16 cellular contexts compared by ENCODE assay signal in the genomic region with DNA sequence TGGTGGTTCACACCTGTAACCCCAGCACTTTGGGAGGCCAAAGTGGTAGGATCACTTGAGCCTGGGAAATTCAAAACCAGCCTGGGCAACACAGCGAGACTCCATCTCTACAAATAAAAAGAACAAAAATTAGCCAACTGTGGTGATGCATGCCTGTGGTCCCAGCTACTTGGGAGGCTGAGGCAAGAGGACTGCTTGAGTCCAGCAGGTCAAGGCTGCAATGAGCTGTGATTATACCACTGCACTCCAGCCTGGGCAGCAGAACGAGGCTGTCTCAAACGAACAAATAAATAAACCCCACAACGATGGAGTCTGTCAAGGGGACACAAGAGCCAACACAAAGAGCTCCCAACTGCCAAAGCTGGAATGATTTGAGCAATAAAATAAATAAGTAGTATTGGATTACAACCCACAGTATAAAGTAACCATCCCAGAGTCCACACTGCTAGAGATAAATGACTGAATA. TPM values are rescaled to one million over a fixed set of nuclear protein-coding genes. Genes with fewer than 3 reads are reported as not detected.
DNase-seq lines count a peak whose midpoint lies in the region; ATAC-seq and TF ChIP-seq lines count a peak whose summit lies in the region.
"Had no signal": no experiment of that assay in that cellular context is flagged by ENCODE, and none has a peak within 500 bp of the region (broad histone marks: within the 10 kb centered on the region; RNA-seq: fewer than 3 reads in every experiment).

No MANE protein-coding gene starts in this region.

- H3K4me3 ChIP-seq in ascending aorta (no peak overlapping the region), aorta (ENCODE audit: low read length in 2 of 2) (no peak overlapping the region)
- H3K4me3 ChIP-seq: heart right ventricle, lower lobe of right lung had no signal

- peaks cover 0 to 4% of the 10 kb centered on the region in 2 donors for H3K36me3 ChIP-seq in ascending aorta
- no peaks in the 10 kb centered on the region for H3K36me3 ChIP-seq in aorta (ENCODE audit: control insufficient read depth in 1 of 2, insufficient read depth in 2 of 2, low read length in 1 of 2)

- H3K27me3 ChIP-seq in ascending aorta = no peaks in the 10 kb centered on the region
- H3K27me3 ChIP-seq in aorta (ENCODE audit: control insufficient read depth in 1 of 2, insufficient read depth in 2 of 2, low read length in 1 of 2) = no peaks in the 10 kb centered on the region
- H3K27me3 ChIP-seq: BE2C, brain microvascular endothelial cell, heart right ventricle had no signal

- H3K27ac Mint-ChIP-seq in natural killer cell (peak overlapping the region; percentile 52 to 71), nephron (peak overlapping the region; percentile 34 to 76 (median 72))
- peak overlapping the region in 1 of 2 donors; percentile 58 for H3K27ac Mint-ChIP-seq in natural killer cell treated with Interleukin-12 subunit alpha and Interleukin-12 subunit beta and Interleukin-15 and Interleukin-18, amount 100 ng/mL, for 72 hours
- H3K27ac Mint-ChIP-seq: activated CD4-positive, alpha-beta T cell treated with anti-CD3 and anti-CD28 coated beads for 36 hours had no signal

- H3K36me3 Mint-ChIP-seq in natural killer cell (no peaks in the 10 kb centered on the region), nephron (ENCODE audit: low read depth) (peaks cover 65% of the 10 kb centered on the region)
- peaks cover 5% of the 10 kb centered on the region for H3K36me3 Mint-ChIP-seq in natural killer cell treated with Interleukin-12 subunit alpha and Interleukin-12 subunit beta and Interleukin-15 and Interleukin-18, amount 100 ng/mL, for 72 hours

- peak overlapping the region; percentile 60 to 63 for H3K27ac ChIP-seq in ascending aorta
- H3K27ac ChIP-seq in aorta (ENCODE audit: low read depth in 1 of 2, low read length in 2 of 2) = no peak overlapping the region
- H3K27ac ChIP-seq: brain microvascular endothelial cell, lower lobe of right lung had no signal

- WGBS in aorta, 2 donors = 20 to 24% methylated on average over 4 of the region's 4 CpGs

- intact Hi-C loops in natural killer cell (cut with micrococcal nuclease) (no loop called here), ascending aorta (cut with DNase I) (no loop called here), aorta (cut with DNase I) (no loop called here), posterior vena cava (cut with DNase I) (no loop called here)

- H3K4me1 Mint-ChIP-seq in natural killer cell = peaks cover 26 to 34% of the 10 kb centered on the region in 2 donors
- peaks cover 11 to 28% of the 10 kb centered on the region in 2 donors for H3K4me1 Mint-ChIP-seq in natural killer cell treated with Interleukin-12 subunit alpha and Interleukin-12 subunit beta and Interleukin-15 and Interleukin-18, amount 100 ng/mL, for 72 hours (ENCODE audit: low read depth in 2 of 2)
- peaks cover 25% of the 10 kb centered on the region for H3K4me1 Mint-ChIP-seq in nephron

- H3K27me3 Mint-ChIP-seq in natural killer cell (ENCODE audit: low read depth in 2 of 2) (no peaks in the 10 kb centered on the region), nephron (ENCODE audit: low read depth) (no peaks in the 10 kb centered on the region)
- no peaks in the 10 kb centered on the region for H3K27me3 Mint-ChIP-seq in natural killer cell treated with Interleukin-12 subunit alpha and Interleukin-12 subunit beta and Interleukin-15 and Interleukin-18, amount 100 ng/mL, for 72 hours
- H3K27me3 Mint-ChIP-seq: activated CD4-positive, alpha-beta T cell treated with anti-CD3 and anti-CD28 coated beads for 36 hours had no signal

- H3K4me1 ChIP-seq in ascending aorta (peaks cover 0 to 18% of the 10 kb centered on the region in 2 donors), aorta (ENCODE audit: control insufficient read depth in 1 of 2, insufficient read depth in 2 of 2, low read length in 2 of 2) (peaks cover 4 to 5% of the 10 kb centered on the region in 2 donors)

- ATAC-seq in natural killer cell (no peak), aorta (ENCODE audit: low FRiP score) (peak; percentile 35)
- no peak for ATAC-seq in natural killer cell treated with Interleukin-12 subunit alpha and Interleukin-12 subunit beta and Interleukin-15 and Interleukin-18, amount 100 ng/mL, for 72 hours
- ATAC-seq: activated CD4-positive, alpha-beta T cell treated with anti-CD3 and anti-CD28 coated beads for 36 hours; HCT116; heart right ventricle; lower lobe of right lung had no signal

- no peaks in the 10 kb centered on the region for H3K9me3 ChIP-seq in ascending aorta
- no peaks in the 10 kb centered on the region for H3K9me3 ChIP-seq in aorta (ENCODE audit: control insufficient read depth, low read length)
- H3K9me3 ChIP-seq: BE2C, heart right ventricle, lower lobe of right lung had no signal

- H3K9me3 Mint-ChIP-seq in natural killer cell (no peaks in the 10 kb centered on the region), nephron (no peaks in the 10 kb centered on the region)
- no peaks in the 10 kb centered on the region for H3K9me3 Mint-ChIP-seq in natural killer cell treated with Interleukin-12 subunit alpha and Interleukin-12 subunit beta and Interleukin-15 and Interleukin-18, amount 100 ng/mL, for 72 hours

- no peak for DNase-seq in natural killer cell
- DNase-seq in natural killer cell treated with Interleukin-12 subunit alpha and Interleukin-12 subunit beta and Interleukin-15 and Interleukin-18, amount 100 ng/mL, for 72 hours (ENCODE audit: low spot score) = no peak
- DNase-seq in ascending aorta (ENCODE audit: low spot score in 2 of 2) = no peak
- no peak for DNase-seq in aorta
- no peak for DNase-seq in posterior vena cava (ENCODE audit: low spot score)
- no peak for DNase-seq in cortex of kidney (lab: John Stamatoyannopoulos, UW)
- no peak for DNase-seq in activated naive CD4-positive, alpha-beta T cell treated with Interleukin-2 at 50 U/mL for 16 hours
- DNase-seq: activated CD4-positive, alpha-beta T cell treated with anti-CD3 and anti-CD28 coated beads for 36 hours; BE2C; brain microvascular endothelial cell; heart right ventricle; lower lobe of right lung; NCI-H1436; nucleus accumbens had no signal

- TF ChIP-seq CTCF in natural killer cell (IDR thresholded peaks at IDR 0.05) (no peak), ascending aorta (IDR thresholded peaks at IDR 0.05) (no peak), nephron (IDR thresholded peaks at IDR 0.05; ENCODE audit: unreplicated experiment in 3 of 3) (no peak)

- H3K4me3 Mint-ChIP-seq in natural killer cell (no peak overlapping the region), nephron (no peak overlapping the region)
- no peak overlapping the region for H3K4me3 Mint-ChIP-seq in natural killer cell treated with Interleukin-12 subunit alpha and Interleukin-12 subunit beta and Interleukin-15 and Interleukin-18, amount 100 ng/mL, for 72 hours
- H3K4me3 Mint-ChIP-seq: activated CD4-positive, alpha-beta T cell treated with anti-CD3 and anti-CD28 coated beads for 36 hours had no signal

RNA-seq across cellular contexts. Expression of gene ZMYND8, which starts 13.5 kb away (rescaled TPM):
- 10 to 100 TPM; 57.6 to 72.6 (median 69.8) TPM for total RNA-seq in natural killer cell
- 10 to 100 TPM; 42.1 to 65.7 TPM for total RNA-seq in natural killer cell treated with Interleukin-12 subunit alpha and Interleukin-12 subunit beta and Interleukin-15 and Interleukin-18, amount 100 ng/mL, for 72 hours
- total RNA-seq in ascending aorta = 23.2 TPM
- total RNA-seq in aorta = 10 to 100 TPM; 19.1 to 27.4 TPM
- 1 to 10 TPM; 4.5 to 9.1 TPM for polyA plus RNA-seq in aorta
- total RNA-seq in posterior vena cava = 10 to 100 TPM; 28.0 to 29.3 TPM

Comparison
In these comparisons a context has a peak if more than half of its experiments do, and no peak if none do; other contexts are left out.
1. H3K27ac ChIP-seq: peak in ascending aorta (2 of 2); none in aorta (0 of 2).